9 cellular contexts compared by ENCODE assay signal in the genomic region with DNA sequence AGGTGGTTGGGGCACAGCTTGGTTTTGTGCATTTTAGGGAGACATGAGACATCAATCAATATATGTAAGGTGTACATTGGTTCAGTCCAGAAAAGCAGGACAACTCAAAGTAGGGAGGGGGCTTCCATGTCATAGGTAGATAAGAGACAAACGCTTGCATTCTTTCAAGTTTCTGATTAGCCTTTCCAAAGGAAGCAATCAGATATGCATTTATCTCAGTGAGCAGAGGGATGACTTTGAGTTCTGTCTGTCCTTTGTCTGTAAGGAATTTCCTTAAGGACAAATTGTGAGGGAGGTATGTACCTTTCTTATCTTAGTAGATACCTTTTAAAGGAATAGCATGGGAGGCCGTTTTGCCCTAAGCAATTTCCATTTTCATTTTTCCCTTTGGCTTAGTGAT.
"Had no signal": no experiment of that assay in that cellular context is flagged by ENCODE, and none has a peak within 500 bp of the region (broad histone marks: within the 10 kb centered on the region; RNA-seq: fewer than 3 reads in every experiment).

No MANE protein-coding gene starts in this region.

- FAIRE-seq: HTR-8/SVneo had no signal

- H3K9ac ChIP-seq: GM23248 had no signal

- H3K27ac ChIP-seq: GM23248 had no signal

- H3K4me1 ChIP-seq: HAP-1 had no signal

- H3K4me3 ChIP-seq: GM23248, HAP-1 had no signal

- DNase-seq: GM23248, GOT3, H7, HFFc6, IMR-90, KBM-7 had no signal

- H3K36me3 ChIP-seq: HAP-1 had no signal

- ATAC-seq: HCT116 had no signal

- H3K4me3 Mint-ChIP-seq: HFFc6 had no signal

- H2AFZ ChIP-seq: GM23248 had no signal

- H3K27ac Mint-ChIP-seq: HFFc6 had no signal
